ENCODE assay signal across 11 cellular contexts in the genomic region with DNA sequence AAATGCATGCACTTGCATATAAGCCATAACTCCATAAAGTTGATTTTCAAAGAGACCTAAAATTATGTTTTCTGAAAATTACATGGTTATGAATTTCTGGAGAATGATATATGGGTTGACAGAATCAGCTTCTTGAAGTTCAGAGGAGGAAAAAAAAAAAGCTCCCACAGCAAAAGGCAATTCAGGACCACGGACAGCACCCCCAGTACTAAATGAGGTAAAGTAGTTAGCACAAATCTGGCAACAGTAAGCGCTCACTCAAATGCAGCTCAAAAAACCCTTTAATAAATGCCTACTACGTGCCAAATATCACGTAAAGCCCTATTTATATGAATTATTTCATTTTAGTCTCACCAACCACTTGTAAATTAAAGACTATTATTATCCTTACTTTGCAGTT.
DNase-seq lines count a peak whose midpoint lies in the region; ATAC-seq, FAIRE-seq and TF ChIP-seq lines count a peak whose summit lies in the region.
"Had no signal": no experiment of that assay in that cellular context is flagged by ENCODE, and none has a peak within 500 bp of the region (broad histone marks: within the 10 kb centered on the region; RNA-seq: fewer than 3 reads in every experiment).

No MANE protein-coding gene starts in this region.

- no peaks in the 10 kb centered on the region for H3K36me3 Mint-ChIP-seq in astrocyte (ENCODE audit: low read depth, unreplicated experiment)
- no peaks in the 10 kb centered on the region for H3K36me3 Mint-ChIP-seq in natural killer cell treated with Interleukin-12 subunit alpha and Interleukin-12 subunit beta and Interleukin-15 and Interleukin-18, amount 100 ng/mL, for 72 hours

- H3K27ac Mint-ChIP-seq in astrocyte (ENCODE audit: unreplicated experiment) = no peak overlapping the region
- H3K27ac Mint-ChIP-seq in natural killer cell treated with Interleukin-12 subunit alpha and Interleukin-12 subunit beta and Interleukin-15 and Interleukin-18, amount 100 ng/mL, for 72 hours = no peak overlapping the region
- H3K27ac Mint-ChIP-seq: nephron had no signal

- WGBS in mesenchymal stem cell = 41% methylated on average over 2 of the region's 4 CpGs

- DNase-seq in Caki2 (ENCODE audit: low read depth) = peak; percentile 49
- peak; percentile 0 to 29 for DNase-seq in Kasumi-1 (lab: John Stamatoyannopoulos, UW)
- DNase-seq in astrocyte (ENCODE audit: low read depth) = peak; percentile 14
- DNase-seq in mesenchymal stem cell = peak; percentile 11
- DNase-seq in natural killer cell treated with Interleukin-12 subunit alpha and Interleukin-12 subunit beta and Interleukin-15 and Interleukin-18, amount 100 ng/mL, for 72 hours (ENCODE audit: low spot score) = no peak
- DNase-seq in NCI-H1092 treated with DMSO at 0.1 percent for 48 hours (lab: John Stamatoyannopoulos, UW) = no peak
- DNase-seq: NCI-H1048 had no signal

- H3K23ac ChIP-seq in mesenchymal stem cell (ENCODE audit: low read length in 2 of 2) = no peak overlapping the region

- H2BK15ac ChIP-seq in mesenchymal stem cell (ENCODE audit: low read depth, poor library complexity, severe bottlenecking) = no peak overlapping the region

- in situ Hi-C loops in Caki2 (cut with HindIII; ENCODE audit: low pct_unique_long_range_greater_than_20kb, low sequenced_read_pairs) = no loop called here

- H3K4me1 Mint-ChIP-seq in astrocyte (ENCODE audit: low read depth, unreplicated experiment) = no peaks in the 10 kb centered on the region
- H3K4me1 Mint-ChIP-seq in natural killer cell treated with Interleukin-12 subunit alpha and Interleukin-12 subunit beta and Interleukin-15 and Interleukin-18, amount 100 ng/mL, for 72 hours (ENCODE audit: low read depth in 2 of 2) = no peaks in the 10 kb centered on the region
- H3K4me1 Mint-ChIP-seq: nephron had no signal

- H3K36me3 ChIP-seq in astrocyte (ENCODE audit: insufficient read depth, low read length) (no peaks in the 10 kb centered on the region), mesenchymal stem cell (ENCODE audit: control insufficient read depth in 1 of 2, insufficient read depth in 2 of 2, low read depth in 1 of 2, low read length in 2 of 2) (no peaks in the 10 kb centered on the region)

- no peak overlapping the region for H2AK5ac ChIP-seq in mesenchymal stem cell (ENCODE audit: low read length, severe bottlenecking)

- H3K27me3 Mint-ChIP-seq in astrocyte (ENCODE audit: low read depth, unreplicated experiment) = no peaks in the 10 kb centered on the region
- no peaks in the 10 kb centered on the region for H3K27me3 Mint-ChIP-seq in natural killer cell treated with Interleukin-12 subunit alpha and Interleukin-12 subunit beta and Interleukin-15 and Interleukin-18, amount 100 ng/mL, for 72 hours

- peaks cover 2% of the 10 kb centered on the region for H3K9me3 Mint-ChIP-seq in astrocyte (ENCODE audit: unreplicated experiment)
- H3K9me3 Mint-ChIP-seq in natural killer cell treated with Interleukin-12 subunit alpha and Interleukin-12 subunit beta and Interleukin-15 and Interleukin-18, amount 100 ng/mL, for 72 hours = peaks cover 24% of the 10 kb centered on the region
- H3K9me3 Mint-ChIP-seq: nephron had no signal

- no peak for ATAC-seq in GM21367 (IDR thresholded peaks at IDR 0.05; ENCODE audit: unreplicated experiment)
- ATAC-seq in natural killer cell treated with Interleukin-12 subunit alpha and Interleukin-12 subunit beta and Interleukin-15 and Interleukin-18, amount 100 ng/mL, for 72 hours = no peak
- no peak for ATAC-seq in GM21447 (IDR thresholded peaks at IDR 0.05; ENCODE audit: unreplicated experiment)

- H3K4me2 ChIP-seq in astrocyte (ENCODE audit: low read length) (no peak overlapping the region), mesenchymal stem cell (ENCODE audit: low read length, poor library complexity, severe bottlenecking) (no peak overlapping the region)

- H3K9ac ChIP-seq in astrocyte (ENCODE audit: low read length) (no peak overlapping the region), mesenchymal stem cell (ENCODE audit: low read length) (no peak overlapping the region)

- no peak overlapping the region for H4K91ac ChIP-seq in mesenchymal stem cell (ENCODE audit: low read length)

- H3K4ac ChIP-seq in mesenchymal stem cell (ENCODE audit: low read depth in 1 of 2, low read length in 2 of 2) = no peak overlapping the region

- no peak overlapping the region for H2BK120ac ChIP-seq in mesenchymal stem cell (ENCODE audit: low read depth, low read length)

- no peaks in the 10 kb centered on the region for H3K79me2 ChIP-seq in astrocyte (ENCODE audit: insufficient read depth, low read length)

- H2AFZ ChIP-seq in astrocyte (ENCODE audit: low read depth, low read length) (no peak overlapping the region), mesenchymal stem cell (ENCODE audit: low read depth, low read length) (no peak overlapping the region)

- H3K27ac ChIP-seq in astrocyte (ENCODE audit: low read depth, low read length) = no peak overlapping the region
- H3K27ac ChIP-seq in mesenchymal stem cell (ENCODE audit: low read length, poor library complexity, severe bottlenecking) = no peak overlapping the region

- no peak overlapping the region for H3K4me3 Mint-ChIP-seq in astrocyte (ENCODE audit: unreplicated experiment)
- no peak overlapping the region for H3K4me3 Mint-ChIP-seq in natural killer cell treated with Interleukin-12 subunit alpha and Interleukin-12 subunit beta and Interleukin-15 and Interleukin-18, amount 100 ng/mL, for 72 hours
- H3K4me3 Mint-ChIP-seq: nephron had no signal

- H4K20me1 ChIP-seq in astrocyte (ENCODE audit: insufficient read depth, low read length) = no peaks in the 10 kb centered on the region

- H3K27me3 ChIP-seq in astrocyte (ENCODE audit: insufficient read depth, low read length) = no peaks in the 10 kb centered on the region
- no peaks in the 10 kb centered on the region for H3K27me3 ChIP-seq in mesenchymal stem cell (ENCODE audit: control insufficient read depth in 1 of 2, insufficient read depth in 1 of 2, low read length in 2 of 2)

- no peaks in the 10 kb centered on the region for H3K79me1 ChIP-seq in mesenchymal stem cell (replicated peaks; ENCODE audit: low read length, poor library complexity, severe bottlenecking)

- H3K4me3 ChIP-seq in astrocyte (ENCODE audit: insufficient read depth, low read depth, low read length) (no peak overlapping the region), mesenchymal stem cell (ENCODE audit: insufficient read depth in 1 of 2, low read depth in 1 of 2, low read length in 2 of 2) (no peak overlapping the region)

- H3K18ac ChIP-seq in mesenchymal stem cell (ENCODE audit: low read depth in 1 of 2, low read length in 2 of 2) = no peak overlapping the region

- no peak overlapping the region for H2BK5ac ChIP-seq in mesenchymal stem cell (ENCODE audit: low read depth, low read length, poor library complexity, severe bottlenecking)

- no peak overlapping the region for H3K14ac ChIP-seq in mesenchymal stem cell (ENCODE audit: low read length in 2 of 2)

- no peak for TF ChIP-seq CTCF in astrocyte (IDR thresholded peaks at IDR 0.05; ENCODE audit: insufficient read depth, low read depth, low read length)

- H2BK12ac ChIP-seq in mesenchymal stem cell (ENCODE audit: low read length in 2 of 2) = no peak overlapping the region

- no peak overlapping the region for H4K8ac ChIP-seq in mesenchymal stem cell (ENCODE audit: low read length)

- H3K9me3 ChIP-seq in astrocyte (ENCODE audit: insufficient read depth, low read depth, low read length) (no peaks in the 10 kb centered on the region), mesenchymal stem cell (ENCODE audit: control insufficient read depth, low read length) (peaks cover 11% of the 10 kb centered on the region)

- H3K4me1 ChIP-seq in astrocyte (ENCODE audit: insufficient read depth, low read length) (no peaks in the 10 kb centered on the region), mesenchymal stem cell (ENCODE audit: control insufficient read depth, insufficient read depth, low read depth, low read length) (no peaks in the 10 kb centered on the region)

- no peak for FAIRE-seq in astrocyte (lab: Jason Lieb, UNC)
- FAIRE-seq: GM18507 had no signal

Comparison
In these comparisons a context has a peak if more than half of its experiments do, and no peak if none do; other contexts are left out.
1. DNase-seq: peak in Caki2 (single experiment), Kasumi-1 (2 of 2), astrocyte (single experiment) and mesenchymal stem cell (single experiment); none in natural killer cell treated with Interleukin-12 subunit alpha and Interleukin-12 subunit beta and Interleukin-15 and Interleukin-18, amount 100 ng/mL, for 72 hours (single experiment) and NCI-H1092 treated with DMSO at 0.1 percent for 48 hours (single experiment).